Comparison of ENCODE assay signal across 14 cellular contexts in genomic region chr16:9107025-9107970, GRCh38. TPM values are rescaled to one million over a fixed set of nuclear protein-coding genes. Genes with fewer than 3 reads are reported as not detected.
A peak's percentile ranks its signal among the peaks of the same experiment; 100 is the strongest.
DNase-seq lines count a peak whose midpoint lies in the region; ATAC-seq and TF ChIP-seq lines count a peak whose summit lies in the region.
"Had no signal": no experiment of that assay in that cellular context is flagged by ENCODE, and none has a peak within 500 bp of the region (broad histone marks: within the 10 kb centered on the region; RNA-seq: fewer than 3 reads in every experiment).

No MANE protein-coding gene starts in this region.

- H4K20me1 ChIP-seq in GM23248 (ENCODE audit: insufficient read depth), result peaks cover 82% of the 10 kb centered on the region

- no peak overlapping the region for H2AFZ ChIP-seq in GM23248

- ATAC-seq in CD4-positive, alpha-beta T cell (ENCODE audit: poor library complexity), result no peak
- ATAC-seq in central memory CD8-positive, alpha-beta T cell (replicated peaks; ENCODE audit: extremely low read depth, poor library complexity, severe bottlenecking), result no peak
- no peak for ATAC-seq in natural killer cell
- no peak for ATAC-seq in GM18498 (IDR thresholded peaks at IDR 0.05; ENCODE audit: unreplicated experiment)

- H3K4me3 ChIP-seq in GM23248, result no peak overlapping the region
- H3K4me3 ChIP-seq: ascending aorta, right lobe of liver, transverse colon had no signal

- POLR2A ChIA-PET in CD4-positive, alpha-beta T cell (lab: Charles Lee), result no interaction called here

- H3K9ac ChIP-seq in GM23248, result no peak overlapping the region
- H3K9ac ChIP-seq: KMS-11 had no signal

- H3K27me3 Mint-ChIP-seq in CD4-positive, alpha-beta T cell, result no peaks in the 10 kb centered on the region
- H3K27me3 Mint-ChIP-seq in central memory CD8-positive, alpha-beta T cell, result no peaks in the 10 kb centered on the region
- H3K27me3 Mint-ChIP-seq in natural killer cell (ENCODE audit: low read depth in 2 of 2), result no peaks in the 10 kb centered on the region

- H3K79me2 ChIP-seq in GM23248 (ENCODE audit: insufficient read depth), result peaks cover 100% of the 10 kb centered on the region

- H3K4me1 ChIP-seq in GM23248 (ENCODE audit: insufficient read depth), result peaks cover 76% of the 10 kb centered on the region

- H3K9me3 ChIP-seq in CD4-positive, alpha-beta T cell (ENCODE audit: control insufficient read depth, low read length), result no peaks in the 10 kb centered on the region
- no peaks in the 10 kb centered on the region for H3K9me3 ChIP-seq in GM23248 (ENCODE audit: low read depth)
- H3K9me3 ChIP-seq: ascending aorta, right lobe of liver, transverse colon had no signal

- peak overlapping the region; percentile 46 for H3K27ac Mint-ChIP-seq in CD4-positive, alpha-beta T cell
- peak overlapping the region; percentile 68 for H3K27ac Mint-ChIP-seq in central memory CD8-positive, alpha-beta T cell (ENCODE audit: low read depth)
- peak overlapping the region; percentile 58 to 84 for H3K27ac Mint-ChIP-seq in natural killer cell

- H3K4me3 Mint-ChIP-seq in CD4-positive, alpha-beta T cell, result peak overlapping the region; percentile 40
- H3K4me3 Mint-ChIP-seq in central memory CD8-positive, alpha-beta T cell, result peak overlapping the region; percentile 48
- peak overlapping the region; percentile 70 for H3K4me3 Mint-ChIP-seq in natural killer cell

- DNase-seq in CD4-positive, alpha-beta T cell, result no peak
- peak; percentile 57 for DNase-seq in GM23248
- DNase-seq in central memory CD8-positive, alpha-beta T cell (ENCODE audit: low spot score in 2 of 2), result no peak
- DNase-seq in natural killer cell, result no peak
- DNase-seq in islet precursor cell, result no peak
- no peak for DNase-seq in NCI-H146 (lab: John Stamatoyannopoulos, UW)
- DNase-seq in T1000 (lab: John Stamatoyannopoulos, UW), result no peak
- DNase-seq: activated CD4-positive, alpha-beta T cell treated with anti-CD3 and anti-CD28 coated beads, Interleukin-2, amount 50 U/mL, for 1 hour; NCI-H2029 treated with DMSO at 0.1 percent for 48 hours; right lobe of liver; transverse colon had no signal

- no peaks in the 10 kb centered on the region for H3K27me3 ChIP-seq in CD4-positive, alpha-beta T cell (ENCODE audit: control insufficient read depth, insufficient read depth, low read length)
- H3K27me3 ChIP-seq in GM23248 (replicated peaks; ENCODE audit: insufficient read depth), result no peaks in the 10 kb centered on the region
- H3K27me3 ChIP-seq: ascending aorta, right lobe of liver, transverse colon had no signal

- 64 to 75% methylated on average over 9 of the region's 9 CpGs for WGBS in GM23248 (ENCODE audit: low coverage in 1 of 2, low lambda C conversion rate in 2 of 2, missing lambda C conversion rate in 2 of 2), 2 experiments

- peaks cover 87% of the 10 kb centered on the region for H3K36me3 Mint-ChIP-seq in CD4-positive, alpha-beta T cell (ENCODE audit: low read depth)
- peaks cover 82% of the 10 kb centered on the region for H3K36me3 Mint-ChIP-seq in central memory CD8-positive, alpha-beta T cell (ENCODE audit: insufficient read depth)
- H3K36me3 Mint-ChIP-seq in natural killer cell, result peaks cover 28% of the 10 kb centered on the region

- no peak for TF ChIP-seq CTCF in CD4-positive, alpha-beta T cell (IDR thresholded peaks at IDR 0.05)
- no peak for TF ChIP-seq CTCF in natural killer cell (IDR thresholded peaks at IDR 0.05)

- peaks cover 93% of the 10 kb centered on the region for H3K4me1 Mint-ChIP-seq in CD4-positive, alpha-beta T cell (ENCODE audit: low read depth)
- peaks cover 88% of the 10 kb centered on the region for H3K4me1 Mint-ChIP-seq in central memory CD8-positive, alpha-beta T cell
- H3K4me1 Mint-ChIP-seq in natural killer cell, result peaks cover 91 to 92% of the 10 kb centered on the region in 2 donors

- no peak overlapping the region for H3K4me2 ChIP-seq in GM23248 (ENCODE audit: unreplicated experiment)
- H3K4me2 ChIP-seq: KMS-11 had no signal

- intact Hi-C loops in CD4-positive, alpha-beta T cell (cut with DNase I, micrococcal nuclease), result no loop called here
- intact Hi-C loops in natural killer cell (cut with micrococcal nuclease), result no loop called here

- H3K9me3 Mint-ChIP-seq in CD4-positive, alpha-beta T cell, result no peaks in the 10 kb centered on the region
- H3K9me3 Mint-ChIP-seq in central memory CD8-positive, alpha-beta T cell, result no peaks in the 10 kb centered on the region
- H3K9me3 Mint-ChIP-seq in natural killer cell, result no peaks in the 10 kb centered on the region

- peaks cover 58% of the 10 kb centered on the region for H3K36me3 ChIP-seq in GM23248 (ENCODE audit: low read depth)

- H3K9me2 ChIP-seq in GM23248 (ENCODE audit: insufficient read depth), result no peaks in the 10 kb centered on the region

- H3K27ac ChIP-seq in CD4-positive, alpha-beta T cell (ENCODE audit: low read depth, low read length), result no peak overlapping the region
- peak overlapping the region; percentile 20 for H3K27ac ChIP-seq in GM23248
- H3K27ac ChIP-seq: ascending aorta, KMS-11, right lobe of liver, transverse colon had no signal

- CTCF ChIA-PET in CD4-positive, alpha-beta T cell (lab: Charles Lee), result no interaction called here

- in situ Hi-C loops in GM23248 (cut with MboI), result no loop called here

- H3F3A ChIP-seq in GM23248 (ENCODE audit: insufficient read depth), result peaks cover 78% of the 10 kb centered on the region

RNA-seq across cellular contexts. Expression of gene HAPSTR1, which starts 15.9 kb away (rescaled TPM):
- total RNA-seq in CD4-positive, alpha-beta T cell, result 100 to 1,000 TPM; 152 to 153 TPM
- total RNA-seq in GM23248 (2014; rRNA removed; shearing (Covaris generic)), result 79.2 and 85.5 TPM in 2 replicates
- 11.7 and 12.0 TPM in 2 replicates for polyA plus RNA-seq in GM23248 (2016; fragmentation: Nextera tagmentation; extraction: Ambion mirVana)
- 100 to 1,000 TPM; 135 to 145 (median 138) TPM for total RNA-seq in natural killer cell
